8 cellular contexts compared by ENCODE assay signal in genomic region chr19:19900574-19901444, GRCh38. TPM values are rescaled to one million over a fixed set of nuclear protein-coding genes. Genes with fewer than 3 reads are reported as not detected.
DNase-seq lines count a peak whose midpoint lies in the region; ATAC-seq lines count a peak whose summit lies in the region.

Gene ZNF93, plus strand, starts transcription at chr19:19900946. Its CDS starts 143 bp downstream, at chr19:19901089.

- ATAC-seq in GM19372 (IDR thresholded peaks at IDR 0.05; ENCODE audit: low read depth, unreplicated experiment) (peak; percentile 53), HG03565 (IDR thresholded peaks at IDR 0.05; ENCODE audit: unreplicated experiment) (peak; percentile 85)

- H3K4me3 ChIP-seq in BLaER1 treated with 17β-estradiol and CSF1 and Interleukin-3, amounts not matched to agents 10 nM and 100 nM: peak within 1 kb of the TSS; percentile 70 to 95 (median 83)
- H3K4me3 ChIP-seq in mononuclear cell (ENCODE audit: low read length): peak within 1 kb of the TSS; percentile 84

- DNase-seq in NOMO-1 treated with dmso at 0.1 percent for 144 hours (lab: John Stamatoyannopoulos, UW; ENCODE audit: unreplicated experiment): peak; percentile 92
- DNase-seq in activated T-cell treated with anti-CD3 and anti-CD28 coated beads, Interleukin-2, amount 50 U/mL, for 1 hour: peak; percentile 85
- DNase-seq in epithelial cell of prostate (ENCODE audit: low read depth, low spot score): peak; percentile 74
- peak; percentile 72 to 79 for DNase-seq in stimulated activated CD8-positive, alpha-beta memory T cell treated with anti-CD3 and anti-CD28 coated beads, Interleukin-2, amount 100 ng/mL, for 1 hour (ENCODE audit: low read depth in 2 of 2)

- peak within 1 kb of the TSS; percentile 66 to 90 (median 79) for H3K4me2 ChIP-seq in BLaER1 treated with 17β-estradiol and CSF1 and Interleukin-3, amounts not matched to agents 10 nM and 100 nM

- peaks cover 6 to 21% (median 17%) of the 10 kb centered on the region in 10 experiments; a peak in 19 of 20 replicates for H3K4me1 ChIP-seq in BLaER1 treated with 17β-estradiol and CSF1 and Interleukin-3, amounts not matched to agents 10 nM and 100 nM
- H3K4me1 ChIP-seq in mononuclear cell (ENCODE audit: insufficient read depth, low read length): peaks cover 16% of the 10 kb centered on the region

- peaks cover 70 to 83% (median 78%) of the 10 kb centered on the region in 11 experiments for H3K9me3 ChIP-seq in BLaER1 treated with 17β-estradiol and CSF1 and Interleukin-3, amounts not matched to agents 10 nM and 100 nM (replicated peaks in 1 of 11)
- peaks cover 21% of the 10 kb centered on the region for H3K9me3 ChIP-seq in mononuclear cell (ENCODE audit: low read depth, low read length)

- peaks cover 31 to 63% (median 49%) of the 10 kb centered on the region in 11 experiments for H3K36me3 ChIP-seq in BLaER1 treated with 17β-estradiol and CSF1 and Interleukin-3, amounts not matched to agents 10 nM and 100 nM

- H4K20me1 ChIP-seq in BLaER1 treated with 17β-estradiol and CSF1 and Interleukin-3, amounts not matched to agents 10 nM and 100 nM: no peaks in the 10 kb centered on the region; a peak in 1 of 22 replicates

- peak within 1 kb of the TSS; percentile 87 to 98 (median 95) for H3K27ac ChIP-seq in BLaER1 treated with 17β-estradiol and CSF1 and Interleukin-3, amounts not matched to agents 10 nM and 100 nM
- H3K27ac ChIP-seq in epithelial cell of prostate: peak within 1 kb of the TSS; percentile 73

- H3K27me3 ChIP-seq in BLaER1 treated with 17β-estradiol and CSF1 and Interleukin-3, amounts not matched to agents 10 nM and 100 nM: no peaks in the 10 kb centered on the region
- H3K27me3 ChIP-seq in mononuclear cell (ENCODE audit: insufficient read depth, low read length): no peaks in the 10 kb centered on the region

- peak within 1 kb of the TSS; percentile 88 to 97 (median 95) for H3K9ac ChIP-seq in BLaER1 treated with 17β-estradiol and CSF1 and Interleukin-3, amounts not matched to agents 10 nM and 100 nM

RNA-seq across cellular contexts. Expression of gene ZNF93, which starts in this region (rescaled TPM):
- total RNA-seq in mononuclear cell: 15.0 TPM

Comparison
In these comparisons a context has a peak if more than half of its experiments do, and no peak if none do; other contexts are left out.
1. Peak in every context shown above with its lines: DNase-seq, ATAC-seq, H3K4me3 ChIP-seq and H3K27ac ChIP-seq.